8 cellular contexts compared by ENCODE assay signal in genomic region chr3:14410501-14411165, GRCh38. TPM values are rescaled to one million over a fixed set of nuclear protein-coding genes. Genes with fewer than 3 reads are reported as not detected.
A peak's percentile ranks its signal among the peaks of the same experiment; 100 is the strongest.
DNase-seq lines count a peak whose midpoint lies in the region; ATAC-seq and TF ChIP-seq lines count a peak whose summit lies in the region.

No MANE protein-coding gene starts in this region.

- CTCF ChIA-PET in MCF 10A (lab: Yijun Ruan, JAX): interaction anchor here (0.6 to 1.3 kb wide), 4 partner anchors 8 to 394 kb away, joined by 3 to 4 read pairs (median 3); partner anchors contain the start of gene SLC6A6
- CTCF ChIA-PET in PC-3 (lab: Charles Lee): interaction anchor here (0.6 kb wide), 1 partner anchor 21 kb away, joined by 5 read pairs; no protein-coding TSS in a partner anchor

- no peak overlapping the region for H3K4me3 ChIP-seq in breast epithelium
- no peak overlapping the region for H3K4me3 ChIP-seq in PC-3 (ENCODE audit: low read length)

- TF ChIP-seq CTCF in MCF 10A (IDR thresholded peaks at IDR 0.05; ENCODE audit: unreplicated experiment) (no peak), breast epithelium (IDR thresholded peaks at IDR 0.05) (no peak), PC-3 (conservative IDR thresholded peaks at IDR 0.05; ENCODE audit: low read depth, low read length) (no peak), osteocyte (IDR thresholded peaks at IDR 0.05) (no peak)

- H3K27me3 ChIP-seq in breast epithelium (no peaks in the 10 kb centered on the region), PC-3 (ENCODE audit: low read length) (no peaks in the 10 kb centered on the region)

- H3K27ac ChIP-seq in breast epithelium: peak overlapping the region in 1 of 2 donors; percentile 35
- peak overlapping the region; percentile 76 for H3K27ac ChIP-seq in PC-3 (ENCODE audit: low read length)

- H3K4me1 Mint-ChIP-seq in MCF 10A (ENCODE audit: insufficient read depth, unreplicated experiment) (peaks cover 36% of the 10 kb centered on the region), osteocyte (ENCODE audit: unreplicated experiment) (peaks cover 71% of the 10 kb centered on the region)
- peaks cover 98% of the 10 kb centered on the region for H3K4me1 Mint-ChIP-seq in dendritic cell treated with granulocyte-macrophage colony-stimulating factor and Interleukin-4, amounts not matched to agents 40 ng/mL and 50 ng/mL, for 4 days (ENCODE audit: low read depth)

- peak; percentile 42 for ATAC-seq in PC-3
- ATAC-seq in GM18858 (IDR thresholded peaks at IDR 0.05; ENCODE audit: unreplicated experiment): no peak

- DNase-seq in MCF 10A (ENCODE audit: unreplicated experiment) (peak; percentile 92), breast epithelium (ENCODE audit: low spot score in 2 of 2) (no peak), PC-3 (peak; percentile 86), osteocyte (ENCODE audit: extremely low spot score, unreplicated experiment) (no peak), DMS 273 (lab: John Stamatoyannopoulos, UW; ENCODE audit: unreplicated experiment) (no peak), amygdala (lab: John Stamatoyannopoulos, UW) (no peak)

- BruUV-seq in MCF 10A (replicated peaks; lab: Mats Ljungman, UMichigan) (no TSS peak), PC-3 (replicated peaks; lab: Mats Ljungman, UMichigan) (no TSS peak)

- H3K36me3 ChIP-seq in breast epithelium: no peaks in the 10 kb centered on the region
- no peaks in the 10 kb centered on the region for H3K36me3 ChIP-seq in PC-3 (ENCODE audit: low read depth, low read length)

- no peak overlapping the region for H2AFZ ChIP-seq in PC-3 (ENCODE audit: low read length)

- peak overlapping the region; percentile 39 for H3K27ac Mint-ChIP-seq in MCF 10A (ENCODE audit: low read depth, unreplicated experiment)
- peak overlapping the region; percentile 88 for H3K27ac Mint-ChIP-seq in dendritic cell treated with granulocyte-macrophage colony-stimulating factor and Interleukin-4, amounts not matched to agents 40 ng/mL and 50 ng/mL, for 4 days
- H3K27ac Mint-ChIP-seq in osteocyte (ENCODE audit: unreplicated experiment): peak overlapping the region; percentile 71

- H3K36me3 Mint-ChIP-seq in MCF 10A (ENCODE audit: insufficient read depth, unreplicated experiment) (peaks cover 4% of the 10 kb centered on the region), osteocyte (ENCODE audit: unreplicated experiment) (peaks cover 6% of the 10 kb centered on the region)
- peaks cover 93% of the 10 kb centered on the region for H3K36me3 Mint-ChIP-seq in dendritic cell treated with granulocyte-macrophage colony-stimulating factor and Interleukin-4, amounts not matched to agents 40 ng/mL and 50 ng/mL, for 4 days (ENCODE audit: low read depth)

- H3K4me2 ChIP-seq in PC-3 (ENCODE audit: low read length): peak overlapping the region; percentile 47

- peaks cover 4% of the 10 kb centered on the region for H3F3A ChIP-seq in PC-3 (ENCODE audit: low read length, unreplicated experiment)

- H3K9ac ChIP-seq in PC-3 (ENCODE audit: low read length): peak overlapping the region; percentile 36; the same call in 1 of the 2 replicates

- peaks cover 2% of the 10 kb centered on the region for H4K20me1 ChIP-seq in PC-3 (ENCODE audit: low read length)

- intact Hi-C loops in MCF 10A (cut with micrococcal nuclease): no loop called here
- intact Hi-C loops in breast epithelium (cut with DNase I; ENCODE audit: low total_unique reads): no loop called here
- intact Hi-C loops in PC-3 (cut with micrococcal nuclease): no loop called here
- intact Hi-C loops in dendritic cell treated with granulocyte-macrophage colony-stimulating factor and Interleukin-4, amounts not matched to agents 40 ng/mL and 50 ng/mL, for 4 days (cut with micrococcal nuclease): loop anchor here (1.0 to 2.0 kb wide), 2 partner anchors 8 to 22 kb away; partner anchors contain the start of gene SLC6A6

- H3K9me2 ChIP-seq in PC-3 (replicated peaks; ENCODE audit: low read length): no peaks in the 10 kb centered on the region

- H3K4me3 Mint-ChIP-seq in MCF 10A (ENCODE audit: unreplicated experiment) (no peak overlapping the region), osteocyte (ENCODE audit: unreplicated experiment) (no peak overlapping the region)
- H3K4me3 Mint-ChIP-seq in dendritic cell treated with granulocyte-macrophage colony-stimulating factor and Interleukin-4, amounts not matched to agents 40 ng/mL and 50 ng/mL, for 4 days: peak overlapping the region; percentile 62

- no peak for TF ChIP-seq POLR2A in breast epithelium (IDR thresholded peaks at IDR 0.05)

- POLR2A ChIA-PET in MCF 10A (lab: Yijun Ruan, JAX) (interaction anchor here (0.7 kb wide), 1 partner anchor 1524 kb away, joined by 3 read pairs; no protein-coding TSS in a partner anchor), PC-3 (lab: Charles Lee; ENCODE audit: unreplicated experiment) (no interaction called here)

- H3K9me3 Mint-ChIP-seq in MCF 10A (ENCODE audit: unreplicated experiment) (no peaks in the 10 kb centered on the region), osteocyte (ENCODE audit: unreplicated experiment) (no peaks in the 10 kb centered on the region)
- no peaks in the 10 kb centered on the region for H3K9me3 Mint-ChIP-seq in dendritic cell treated with granulocyte-macrophage colony-stimulating factor and Interleukin-4, amounts not matched to agents 40 ng/mL and 50 ng/mL, for 4 days

- no peaks in the 10 kb centered on the region for H3K9me3 ChIP-seq in breast epithelium
- no peaks in the 10 kb centered on the region for H3K9me3 ChIP-seq in PC-3 (ENCODE audit: low read length)

- H3K27me3 Mint-ChIP-seq in MCF 10A (ENCODE audit: insufficient read depth, unreplicated experiment) (no peaks in the 10 kb centered on the region), osteocyte (ENCODE audit: unreplicated experiment) (no peaks in the 10 kb centered on the region)
- no peaks in the 10 kb centered on the region for H3K27me3 Mint-ChIP-seq in dendritic cell treated with granulocyte-macrophage colony-stimulating factor and Interleukin-4, amounts not matched to agents 40 ng/mL and 50 ng/mL, for 4 days

- peaks cover 86% of the 10 kb centered on the region for H3K79me2 ChIP-seq in PC-3 (ENCODE audit: low read length)

- H3K4me1 ChIP-seq in breast epithelium: no peaks in the 10 kb centered on the region
- peaks cover 70% of the 10 kb centered on the region for H3K4me1 ChIP-seq in PC-3 (ENCODE audit: insufficient read depth, low read length)

RNA-seq across cellular contexts. Expression of gene SLC6A6, which starts 8.2 kb away (rescaled TPM):
- 4.6 and 7.6 TPM in 2 replicates for total RNA-seq in MCF 10A (2022)
- total RNA-seq in breast epithelium: 10 to 100 TPM; 22.1 to 52.4 (median 27.5) TPM
- total RNA-seq in PC-3 (2014; rRNA removed): 28.1 and 31.9 TPM in 2 replicates
- 37.2 and 41.9 TPM in 2 replicates for total RNA-seq in osteocyte

Comparison
In these comparisons a context has a peak if more than half of its experiments do, and no peak if none do; other contexts are left out.
1. DNase-seq: peak in MCF 10A (single experiment) and PC-3 (single experiment); none in breast epithelium (0 of 2), osteocyte (single experiment), DMS 273 (single experiment) and amygdala (0 of 56).
2. Peak in every context shown above with its lines, with median percentiles within 50 percentile points of each other: H3K27ac Mint-ChIP-seq.